ENCODE assay signal across 2 cellular contexts in the genomic region with DNA sequence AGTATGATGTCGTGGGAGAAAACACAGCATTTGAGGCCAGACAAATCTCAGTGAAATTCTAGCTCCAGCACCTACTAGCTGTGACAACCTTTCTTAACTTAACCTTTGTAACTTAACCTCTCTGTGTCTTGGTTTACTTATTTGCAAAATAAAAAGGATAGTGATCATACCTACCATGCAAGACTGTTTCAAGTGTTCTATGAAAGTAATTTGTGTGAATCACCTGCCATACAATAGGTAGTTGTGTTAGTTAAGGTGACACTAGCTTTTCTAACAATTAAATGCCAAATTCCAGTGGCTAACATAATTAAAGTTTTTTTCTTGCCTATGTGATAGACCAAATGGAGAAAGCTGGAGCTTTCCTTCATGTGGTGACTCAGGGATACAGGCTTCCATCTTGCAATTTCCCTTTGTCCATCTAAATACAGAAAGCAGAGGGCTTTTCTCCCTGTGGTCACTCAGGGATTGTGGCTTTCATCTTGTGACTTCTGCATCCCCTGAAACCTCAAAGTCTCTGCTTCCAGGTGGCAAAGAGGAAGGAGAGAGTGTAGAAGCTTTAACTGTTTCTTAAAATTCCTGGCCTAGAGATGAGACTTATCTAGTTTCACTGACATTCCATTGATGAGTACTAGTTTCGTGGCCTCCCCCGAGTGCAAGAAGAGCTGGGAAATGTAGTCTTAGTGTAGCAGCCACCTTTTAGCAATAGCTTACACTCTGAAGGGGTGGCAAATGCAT.
TF ChIP-seq lines count a peak whose summit lies in the region.

No MANE protein-coding gene starts in this region.

TF ChIP-seq in GM12878, 131 proteins besides CTCF, POLR2A, EP300 and RAD21:
- no peak for TF ChIP-seq MTA3 (IDR thresholded peaks at IDR 0.05; ENCODE audit: borderline replicate concordance, low read length)
- TF ChIP-seq HCFC1 (IDR thresholded peaks at IDR 0.05; ENCODE audit: low read length), result no peak
- no peak for TF ChIP-seq ZNF274 (IDR thresholded peaks at IDR 0.05; ENCODE audit: insufficient read depth, insufficient read length)
- no peak for TF ChIP-seq TCF12 (IDR thresholded peaks at IDR 0.05; ENCODE audit: low read depth, low read length)
- TF ChIP-seq HDGF (IDR thresholded peaks at IDR 0.05), result no peak
- TF ChIP-seq KDM1A (IDR thresholded peaks at IDR 0.05; ENCODE audit: borderline replicate concordance), result no peak
- no peak for TF ChIP-seq CREM (IDR thresholded peaks at IDR 0.05; ENCODE audit: low read depth)
- no peak for TF ChIP-seq CHD2 (IDR thresholded peaks at IDR 0.05; ENCODE audit: borderline replicate concordance, low read depth, low read length)
- TF ChIP-seq JUNB (IDR thresholded peaks at IDR 0.05), result no peak
- no peak for TF ChIP-seq BMI1 (IDR thresholded peaks at IDR 0.05; ENCODE audit: borderline replicate concordance)
- TF ChIP-seq, protein P1, sequence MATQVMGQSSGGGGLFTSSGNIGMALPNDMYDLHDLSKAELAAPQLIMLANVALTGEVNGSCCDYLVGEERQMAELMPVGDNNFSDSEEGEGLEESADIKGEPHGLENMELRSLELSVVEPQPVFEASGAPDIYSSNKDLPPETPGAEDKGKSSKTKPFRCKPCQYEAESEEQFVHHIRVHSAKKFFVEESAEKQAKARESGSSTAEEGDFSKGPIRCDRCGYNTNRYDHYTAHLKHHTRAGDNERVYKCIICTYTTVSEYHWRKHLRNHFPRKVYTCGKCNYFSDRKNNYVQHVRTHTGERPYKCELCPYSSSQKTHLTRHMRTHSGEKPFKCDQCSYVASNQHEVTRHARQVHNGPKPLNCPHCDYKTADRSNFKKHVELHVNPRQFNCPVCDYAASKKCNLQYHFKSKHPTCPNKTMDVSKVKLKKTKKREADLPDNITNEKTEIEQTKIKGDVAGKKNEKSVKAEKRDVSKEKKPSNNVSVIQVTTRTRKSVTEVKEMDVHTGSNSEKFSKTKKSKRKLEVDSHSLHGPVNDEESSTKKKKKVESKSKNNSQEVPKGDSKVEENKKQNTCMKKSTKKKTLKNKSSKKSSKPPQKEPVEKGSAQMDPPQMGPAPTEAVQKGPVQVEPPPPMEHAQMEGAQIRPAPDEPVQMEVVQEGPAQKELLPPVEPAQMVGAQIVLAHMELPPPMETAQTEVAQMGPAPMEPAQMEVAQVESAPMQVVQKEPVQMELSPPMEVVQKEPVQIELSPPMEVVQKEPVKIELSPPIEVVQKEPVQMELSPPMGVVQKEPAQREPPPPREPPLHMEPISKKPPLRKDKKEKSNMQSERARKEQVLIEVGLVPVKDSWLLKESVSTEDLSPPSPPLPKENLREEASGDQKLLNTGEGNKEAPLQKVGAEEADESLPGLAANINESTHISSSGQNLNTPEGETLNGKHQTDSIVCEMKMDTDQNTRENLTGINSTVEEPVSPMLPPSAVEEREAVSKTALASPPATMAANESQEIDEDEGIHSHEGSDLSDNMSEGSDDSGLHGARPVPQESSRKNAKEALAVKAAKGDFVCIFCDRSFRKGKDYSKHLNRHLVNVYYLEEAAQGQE (IDR thresholded peaks at IDR 0.05; ENCODE audit: low read depth, low read length), result no peak
- TF ChIP-seq RCOR1 (conservative IDR thresholded peaks at IDR 0.05; ENCODE audit: low read depth, low read length), result no peak
- no peak for TF ChIP-seq MTA2 (IDR thresholded peaks at IDR 0.05; ENCODE audit: low read depth)
- TF ChIP-seq, protein P2, sequence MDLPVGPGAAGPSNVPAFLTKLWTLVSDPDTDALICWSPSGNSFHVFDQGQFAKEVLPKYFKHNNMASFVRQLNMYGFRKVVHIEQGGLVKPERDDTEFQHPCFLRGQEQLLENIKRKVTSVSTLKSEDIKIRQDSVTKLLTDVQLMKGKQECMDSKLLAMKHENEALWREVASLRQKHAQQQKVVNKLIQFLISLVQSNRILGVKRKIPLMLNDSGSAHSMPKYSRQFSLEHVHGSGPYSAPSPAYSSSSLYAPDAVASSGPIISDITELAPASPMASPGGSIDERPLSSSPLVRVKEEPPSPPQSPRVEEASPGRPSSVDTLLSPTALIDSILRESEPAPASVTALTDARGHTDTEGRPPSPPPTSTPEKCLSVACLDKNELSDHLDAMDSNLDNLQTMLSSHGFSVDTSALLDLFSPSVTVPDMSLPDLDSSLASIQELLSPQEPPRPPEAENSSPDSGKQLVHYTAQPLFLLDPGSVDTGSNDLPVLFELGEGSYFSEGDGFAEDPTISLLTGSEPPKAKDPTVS (IDR thresholded peaks at IDR 0.05; ENCODE audit: low read depth, low read length), result no peak
- no peak for TF ChIP-seq RB1 (IDR thresholded peaks at IDR 0.05; ENCODE audit: borderline replicate concordance)
- TF ChIP-seq STAT3 (IDR thresholded peaks at IDR 0.05; ENCODE audit: low read depth, low read length), result no peak
- TF ChIP-seq MXI1 (IDR thresholded peaks at IDR 0.05; ENCODE audit: low read depth, low read length), result no peak
- no peak for TF ChIP-seq STAT1 (conservative IDR thresholded peaks at IDR 0.05)
- no peak for TF ChIP-seq ZNF384 (IDR thresholded peaks at IDR 0.05; ENCODE audit: borderline replicate concordance, low read depth, low read length)

TF ChIP-seq in GM12891, 5 proteins besides CTCF, POLR2A, EP300 and RAD21:
- TF ChIP-seq POLR2AphosphoS5 (IDR thresholded peaks at IDR 0.05; ENCODE audit: low read depth, low read length) (no peak), PAX5 (IDR thresholded peaks at IDR 0.05; ENCODE audit: insufficient read depth, low read length, severe bottlenecking) (no peak), SPI1 (IDR thresholded peaks at IDR 0.05; ENCODE audit: low read depth, low read length) (no peak), POU2F2 (IDR thresholded peaks at IDR 0.05; ENCODE audit: low read depth, low read length) (no peak), TAF1 (IDR thresholded peaks at IDR 0.05; ENCODE audit: low read depth, low read length) (no peak)
